ENCODE assay signal across 11 cellular contexts in genomic region chr11:3169952-3170755, GRCh38. TPM values are rescaled to one million over a fixed set of nuclear protein-coding genes. Genes with fewer than 3 reads are reported as not detected.
A peak's percentile ranks its signal among the peaks of the same experiment; 100 is the strongest.
DNase-seq lines count a peak whose midpoint lies in the region; ATAC-seq and TF ChIP-seq lines count a peak whose summit lies in the region.
"Had no signal": no experiment of that assay in that cellular context is flagged by ENCODE, and none has a peak within 500 bp of the region (broad histone marks: within the 10 kb centered on the region; RNA-seq: fewer than 3 reads in every experiment).

No MANE protein-coding gene starts in this region.

- no peak for TF ChIP-seq RAD21 in SK-N-SH (IDR thresholded peaks at IDR 0.05; ENCODE audit: low read length)

- DNase-seq in SK-N-SH (no peak), islet precursor cell (peak; percentile 54), T1000 (lab: John Stamatoyannopoulos, UW) (no peak), NCI-H774 (lab: John Stamatoyannopoulos, UW) (no peak), epidermal melanocyte (ENCODE audit: insufficient read length, low spot score) (no peak)
- DNase-seq: effector CD4-positive, alpha-beta T cell; midbrain; NCI-H187 treated with DMSO at 0.1 percent for 48 hours had no signal

- no peak for ATAC-seq in SK-N-SH treated with all-trans-retinoic acid at 6 μM for 48 hours

- H3K4me1 ChIP-seq in SK-N-SH (ENCODE audit: control insufficient read depth in 1 of 2, insufficient read depth in 2 of 2, low read depth in 1 of 2, low read length in 1 of 2) (peaks cover 0 to 11% of the 10 kb centered on the region in 2 experiments; a peak in 1 of 4 replicates), subcutaneous abdominal adipose tissue (ENCODE audit: control insufficient read depth in 5 of 5, insufficient read depth in 5 of 5, low read length in 5 of 5) (peaks cover 2 to 25% (median 21%) of the 10 kb centered on the region in 5 donors)

- peak overlapping the region; percentile 73; the same call in 1 of the 2 replicates for H2AFZ ChIP-seq in SK-N-SH (ENCODE audit: low read depth)

- no peaks in the 10 kb centered on the region for H3K9me3 ChIP-seq in SK-N-SH
- no peaks in the 10 kb centered on the region for H3K9me3 ChIP-seq in subcutaneous abdominal adipose tissue (ENCODE audit: control insufficient read depth in 5 of 5, low read length in 5 of 5)

- peak overlapping the region; percentile 91 for H3K27ac Mint-ChIP-seq in activated naive CD4-positive, alpha-beta T cell treated with anti-CD3 and anti-CD28 coated beads, Interleukin-2, amount 50 U/mL, for 24 hours

- H3K79me2 ChIP-seq in SK-N-SH (ENCODE audit: insufficient read depth): no peaks in the 10 kb centered on the region

- no peaks in the 10 kb centered on the region for H3K9me2 ChIP-seq in SK-N-SH

- H3K4me3 Mint-ChIP-seq in activated naive CD4-positive, alpha-beta T cell treated with anti-CD3 and anti-CD28 coated beads, Interleukin-2, amount 50 U/mL, for 24 hours: peak overlapping the region; percentile 82

- no peaks in the 10 kb centered on the region for H4K20me1 ChIP-seq in SK-N-SH (ENCODE audit: insufficient read depth)

- WGBS in SK-N-SH (ENCODE audit: low lambda C conversion rate): 67% methylated on average over 10 of the region's 20 CpGs

- CTCF ChIA-PET in SK-N-SH (lab: Yijun Ruan, JAX): interaction anchor here (1.0 to 1.4 kb wide), 5 partner anchors 9 to 79 kb away, joined by 3 to 4 read pairs (median 3); no protein-coding TSS in a partner anchor

- no peak for TF ChIP-seq CTCF in SK-N-SH (IDR thresholded peaks at IDR 0.05)

- no peaks in the 10 kb centered on the region for H3F3A ChIP-seq in SK-N-SH (replicated peaks; ENCODE audit: insufficient read depth)

- H3K4me3 ChIP-seq in SK-N-SH (ENCODE audit: low read depth in 2 of 2, low read length in 1 of 2) (no peak overlapping the region), subcutaneous abdominal adipose tissue (ENCODE audit: low read depth in 1 of 5, low read length in 5 of 5) (peak overlapping the region in 4 of 5 donors; percentile 56 to 60 (median 59))

- no peaks in the 10 kb centered on the region for H3K36me3 ChIP-seq in SK-N-SH (replicated peaks in 1 of 2; ENCODE audit: control insufficient read depth in 1 of 2, insufficient read depth in 2 of 2, low read length in 1 of 2)
- H3K36me3 ChIP-seq in subcutaneous abdominal adipose tissue (ENCODE audit: control insufficient read depth in 5 of 5, insufficient read depth in 5 of 5, low read length in 5 of 5): no peaks in the 10 kb centered on the region

- POLR2A ChIA-PET in SK-N-SH (lab: Yijun Ruan, JAX): no interaction called here

- peaks cover 11% of the 10 kb centered on the region for H3K4me1 Mint-ChIP-seq in activated naive CD4-positive, alpha-beta T cell treated with anti-CD3 and anti-CD28 coated beads, Interleukin-2, amount 50 U/mL, for 24 hours

- no peak overlapping the region for H3K27ac ChIP-seq in SK-N-SH (ENCODE audit: low read depth in 2 of 2, low read length in 1 of 2)
- H3K27ac ChIP-seq in subcutaneous abdominal adipose tissue (ENCODE audit: low read depth, low read length): no peak overlapping the region

- no peaks in the 10 kb centered on the region for H3K9me3 Mint-ChIP-seq in activated naive CD4-positive, alpha-beta T cell treated with anti-CD3 and anti-CD28 coated beads, Interleukin-2, amount 50 U/mL, for 24 hours

- H3K9ac ChIP-seq in SK-N-SH: no peak overlapping the region
- H3K9ac ChIP-seq in subcutaneous abdominal adipose tissue (ENCODE audit: low read length in 5 of 5): no peak overlapping the region

- H3K4me2 ChIP-seq in SK-N-SH: peak overlapping the region; percentile 76; the same call in 1 of the 2 replicates

- peaks cover 7% of the 10 kb centered on the region for H3K27me3 Mint-ChIP-seq in activated naive CD4-positive, alpha-beta T cell treated with anti-CD3 and anti-CD28 coated beads, Interleukin-2, amount 50 U/mL, for 24 hours

- TF ChIP-seq EP300 in SK-N-SH (IDR thresholded peaks at IDR 0.05; ENCODE audit: borderline replicate concordance in 1 of 2, low read depth in 1 of 2, low read length in 1 of 2): no peak

- peaks cover 2% of the 10 kb centered on the region for H3K36me3 Mint-ChIP-seq in activated naive CD4-positive, alpha-beta T cell treated with anti-CD3 and anti-CD28 coated beads, Interleukin-2, amount 50 U/mL, for 24 hours

- H3K27me3 ChIP-seq in SK-N-SH (ENCODE audit: insufficient read depth) (0 out of 2 replicates have a peak, but pooled peaks cover 4% of the 10 kb centered on the region), subcutaneous abdominal adipose tissue (ENCODE audit: control insufficient read depth in 5 of 5, insufficient read depth in 4 of 5, low read length in 5 of 5) (peaks cover 0 to 4% (median 3%) of the 10 kb centered on the region in 5 donors)

TF ChIP-seq in SK-N-SH, 30 proteins besides CTCF, POLR2A, EP300 and RAD21 (continues in another document):
- no peak for TF ChIP-seq MEF2A (IDR thresholded peaks at IDR 0.05; ENCODE audit: borderline replicate concordance, low read depth)
- TF ChIP-seq CHD2 (IDR thresholded peaks at IDR 0.05; ENCODE audit: low read length, partially characterized antibody): no peak
- TF ChIP-seq TCF12 (IDR thresholded peaks at IDR 0.05): no peak
- TF ChIP-seq FOXM1 (IDR thresholded peaks at IDR 0.05; ENCODE audit: low read depth): no peak
- TF ChIP-seq TAF1 (IDR thresholded peaks at IDR 0.05; ENCODE audit: borderline replicate concordance, low read depth, low read length): no peak
- no peak for TF ChIP-seq GATA2 (CRISPR knock-in tag; IDR thresholded peaks at IDR 0.05)
- no peak for TF ChIP-seq NFIC (IDR thresholded peaks at IDR 0.05; ENCODE audit: borderline replicate concordance)
- no peak for TF ChIP-seq RCOR1 (IDR thresholded peaks at IDR 0.05; ENCODE audit: low read length)
- TF ChIP-seq FOSL2 (IDR thresholded peaks at IDR 0.05; ENCODE audit: borderline replicate concordance, low read depth): no peak
- TF ChIP-seq USF1 (IDR thresholded peaks at IDR 0.05; ENCODE audit: borderline replicate concordance, low read depth): no peak
- no peak for TF ChIP-seq EZH2phosphoT487 (IDR thresholded peaks at IDR 0.05; ENCODE audit: borderline replicate concordance, low read depth)
- TF ChIP-seq YY1 (IDR thresholded peaks at IDR 0.05; ENCODE audit: low read depth): no peak

TF ChIP-seq in SK-N-SH treated with all-trans-retinoic acid at 6 μM for 48 hours, 23 proteins besides CTCF, POLR2A, EP300 and RAD21 (continues in another document):
- TF ChIP-seq ISL1 (CRISPR knock-in tag; IDR thresholded peaks at IDR 0.05): no peak
- TF ChIP-seq RARB (CRISPR knock-in tag; IDR thresholded peaks at IDR 0.05): no peak
- TF ChIP-seq ZFP3 (CRISPR knock-in tag; IDR thresholded peaks at IDR 0.05): no peak
- TF ChIP-seq ZFP30 (CRISPR knock-in tag; IDR thresholded peaks at IDR 0.05): no peak
- no peak for TF ChIP-seq POU6F1 (CRISPR knock-in tag; IDR thresholded peaks at IDR 0.05; ENCODE audit: borderline replicate concordance, low read depth)
- TF ChIP-seq TSHZ2 (CRISPR knock-in tag; IDR thresholded peaks at IDR 0.05): no peak

RNA-seq across cellular contexts. Expression of gene OSBPL5, which starts 5.0 kb away (rescaled TPM):
- 7.8 and 10.9 TPM in 2 replicates for polyA plus RNA-seq in SK-N-SH (2012; rRNA removed)
- polyA plus RNA-seq in SK-N-SH (2012; cell fraction: cytosol; rRNA removed): 2.7 and 4.3 TPM in 2 replicates
- polyA plus RNA-seq in SK-N-SH (2012; cell fraction: nucleus; rRNA removed): 39.6 and 46.8 TPM in 2 replicates

RNA-seq across cellular contexts. Expression of gene MRGPRG, which starts 48.5 kb away (rescaled TPM):
- not detected in 2 replicates for polyA plus RNA-seq in SK-N-SH (2012; rRNA removed)
- not detected in 2 replicates for polyA plus RNA-seq in SK-N-SH (2012; cell fraction: cytosol; rRNA removed)
- not detected in 2 replicates for polyA plus RNA-seq in SK-N-SH (2012; cell fraction: nucleus; rRNA removed)

Comparison
In these comparisons a context has a peak if more than half of its experiments do, and no peak if none do; other contexts are left out.
1. H3K4me3 ChIP-seq: peak in subcutaneous abdominal adipose tissue (4 of 5); none in SK-N-SH (0 of 2).